1 cellular context compared by ENCODE assay signal in genomic region chr3:168860028-168860427, GRCh38.
TF ChIP-seq lines count a peak whose summit lies in the region.

No MANE protein-coding gene starts in this region.

TF ChIP-seq in HepG2, 621 proteins besides CTCF, POLR2A, EP300 and RAD21 (continued from another document and continues in another):
- TF ChIP-seq PRDM10 (CRISPR knock-in tag; IDR thresholded peaks at IDR 0.05; ENCODE audit: low read depth): no peak
- TF ChIP-seq ZNF7 (CRISPR knock-in tag; IDR thresholded peaks at IDR 0.05): no peak
- no peak for TF ChIP-seq ZNF615 (CRISPR knock-in tag; IDR thresholded peaks at IDR 0.05; ENCODE audit: borderline replicate concordance)
- TF ChIP-seq BHLHE40 (IDR thresholded peaks at IDR 0.05; ENCODE audit: low read length): no peak
- TF ChIP-seq PITX1 (CRISPR knock-in tag; IDR thresholded peaks at IDR 0.05): no peak
- TF ChIP-seq CCDC6 (CRISPR knock-in tag; IDR thresholded peaks at IDR 0.05): no peak
- no peak for TF ChIP-seq AKAP8 (CRISPR knock-in tag; IDR thresholded peaks at IDR 0.05)
- no peak for TF ChIP-seq HBP1 (CRISPR knock-in tag; IDR thresholded peaks at IDR 0.05; ENCODE audit: low read depth)
- TF ChIP-seq CHCHD3 (CRISPR knock-in tag; IDR thresholded peaks at IDR 0.05): no peak
- no peak for TF ChIP-seq KDM6A (CRISPR knock-in tag; IDR thresholded peaks at IDR 0.05; ENCODE audit: low read depth)
- no peak for TF ChIP-seq ZBTB34 (CRISPR knock-in tag; IDR thresholded peaks at IDR 0.05)
- no peak for TF ChIP-seq ZSCAN12 (CRISPR knock-in tag; IDR thresholded peaks at IDR 0.05)
- no peak for TF ChIP-seq ESRRA (CRISPR knock-in tag; IDR thresholded peaks at IDR 0.05; ENCODE audit: low read depth)
- no peak for TF ChIP-seq EEA1 (CRISPR knock-in tag; IDR thresholded peaks at IDR 0.05; ENCODE audit: borderline replicate concordance)
- no peak for TF ChIP-seq SMARCE1 (IDR thresholded peaks at IDR 0.05; ENCODE audit: borderline replicate concordance)
- TF ChIP-seq SNAPC5 (CRISPR knock-in tag; IDR thresholded peaks at IDR 0.05; ENCODE audit: borderline replicate concordance): no peak
- no peak for TF ChIP-seq ZNF350 (CRISPR knock-in tag; IDR thresholded peaks at IDR 0.05; ENCODE audit: borderline replicate concordance, low read depth)
- TF ChIP-seq ZSCAN29 (CRISPR knock-in tag; conservative IDR thresholded peaks at IDR 0.05): no peak
- no peak for TF ChIP-seq SKIL (CRISPR knock-in tag; IDR thresholded peaks at IDR 0.05; ENCODE audit: borderline replicate concordance)
- peak; percentile 62; the same call in 1 of the 2 replicates for TF ChIP-seq GATAD2A (CRISPR knock-in tag; IDR thresholded peaks at IDR 0.05)
- TF ChIP-seq ZBED4 (CRISPR knock-in tag; IDR thresholded peaks at IDR 0.05; ENCODE audit: borderline replicate concordance): no peak
- no peak for TF ChIP-seq SKI (IDR thresholded peaks at IDR 0.05; ENCODE audit: partially characterized antibody)
- no peak for TF ChIP-seq ZNF180 (CRISPR knock-in tag; IDR thresholded peaks at IDR 0.05; ENCODE audit: borderline replicate concordance, low read depth)
- no peak for TF ChIP-seq ZSCAN25 (CRISPR knock-in tag; IDR thresholded peaks at IDR 0.05)
- no peak for TF ChIP-seq ZNF629 (CRISPR knock-in tag; conservative IDR thresholded peaks at IDR 0.05)
- TF ChIP-seq ZNF530 (CRISPR knock-in tag; IDR thresholded peaks at IDR 0.05; ENCODE audit: low read depth): no peak
- no peak for TF ChIP-seq ZNF713 (CRISPR knock-in tag; IDR thresholded peaks at IDR 0.05)
- TF ChIP-seq ZNF747 (CRISPR knock-in tag; IDR thresholded peaks at IDR 0.05; ENCODE audit: borderline replicate concordance): no peak
- no peak for TF ChIP-seq TBX2 (CRISPR knock-in tag; IDR thresholded peaks at IDR 0.05; ENCODE audit: borderline replicate concordance)
- no peak for TF ChIP-seq ZNF264 (CRISPR knock-in tag; IDR thresholded peaks at IDR 0.05)
- TF ChIP-seq THAP9 (CRISPR knock-in tag; IDR thresholded peaks at IDR 0.05; ENCODE audit: borderline replicate concordance): no peak
- TF ChIP-seq ZNF639 (CRISPR knock-in tag; conservative IDR thresholded peaks at IDR 0.05): no peak
- no peak for TF ChIP-seq CSRNP2 (CRISPR knock-in tag; conservative IDR thresholded peaks at IDR 0.05; ENCODE audit: low read depth)
- 0 out of 2 replicates have a peak, but pooled peaks have one; percentile 23 for TF ChIP-seq PPARG (CRISPR knock-in tag; conservative IDR thresholded peaks at IDR 0.05)
- TF ChIP-seq ZNF549 (CRISPR knock-in tag; IDR thresholded peaks at IDR 0.05): no peak
- no peak for TF ChIP-seq ZFY (CRISPR knock-in tag; IDR thresholded peaks at IDR 0.05)
- no peak for TF ChIP-seq ZBTB26 (CRISPR knock-in tag; IDR thresholded peaks at IDR 0.05; ENCODE audit: borderline replicate concordance)
- no peak for TF ChIP-seq SMAD1 (CRISPR knock-in tag; IDR thresholded peaks at IDR 0.05; ENCODE audit: borderline replicate concordance, low read depth)
- TF ChIP-seq RELA (CRISPR knock-in tag; IDR thresholded peaks at IDR 0.05): no peak
- no peak for TF ChIP-seq HMGA1 (CRISPR knock-in tag; conservative IDR thresholded peaks at IDR 0.05)
- no peak for TF ChIP-seq HNF4G (IDR thresholded peaks at IDR 0.05; ENCODE audit: borderline replicate concordance, low read depth, low read length)
- TF ChIP-seq HNF4G (CRISPR knock-in tag; IDR thresholded peaks at IDR 0.05; ENCODE audit: borderline replicate concordance, low read depth): no peak
- 0 out of 2 replicates have a peak, but pooled peaks have one; percentile 33 for TF ChIP-seq KAT8 (CRISPR knock-in tag; IDR thresholded peaks at IDR 0.05)
